In genomic region chr3:141302364-141303141, GRCh38 we compare ENCODE assay signal across 9 cellular contexts.
DNase-seq lines count a peak whose midpoint lies in the region; ATAC-seq and TF ChIP-seq lines count a peak whose summit lies in the region.
"Had no signal": no experiment of that assay in that cellular context is flagged by ENCODE, and none has a peak within 500 bp of the region (broad histone marks: within the 10 kb centered on the region; RNA-seq: fewer than 3 reads in every experiment).

No MANE protein-coding gene starts in this region.

- H3K9me2 ChIP-seq in PC-3 (replicated peaks; ENCODE audit: low read length), result no peaks in the 10 kb centered on the region

- peak; percentile 77 for ATAC-seq in PC-3
- ATAC-seq in HG03439 (IDR thresholded peaks at IDR 0.05; ENCODE audit: unreplicated experiment), result no peak

- no peaks in the 10 kb centered on the region for H3F3A ChIP-seq in PC-3 (ENCODE audit: low read length, unreplicated experiment)

- no peaks in the 10 kb centered on the region for H3K9me3 ChIP-seq in PC-3 (ENCODE audit: low read length)

- peaks cover 23% of the 10 kb centered on the region for H3K36me3 Mint-ChIP-seq in neural crest cell (ENCODE audit: low read depth)
- H3K36me3 Mint-ChIP-seq: natural killer cell treated with Interleukin-12 subunit alpha and Interleukin-12 subunit beta and Interleukin-15 and Interleukin-18, amount 100 ng/mL, for 72 hours had no signal

- H3K4me3 ChIP-seq in PC-3 (ENCODE audit: low read length), result no peak overlapping the region
- no peak overlapping the region for H3K4me3 ChIP-seq in epithelial cell of proximal tubule (ENCODE audit: low read depth, low read length)

- H4K20me1 ChIP-seq in PC-3 (ENCODE audit: low read length), result no peaks in the 10 kb centered on the region

- H2AFZ ChIP-seq in PC-3 (ENCODE audit: low read length), result no peak overlapping the region

- peak overlapping the region; percentile 62 for H3K27ac Mint-ChIP-seq in neural crest cell (ENCODE audit: unreplicated experiment)
- H3K27ac Mint-ChIP-seq: natural killer cell treated with Interleukin-12 subunit alpha and Interleukin-12 subunit beta and Interleukin-15 and Interleukin-18, amount 100 ng/mL, for 72 hours had no signal

- no peak overlapping the region for H3K27ac ChIP-seq in PC-3 (ENCODE audit: low read length)

- POLR2A ChIA-PET in PC-3 (lab: Charles Lee; ENCODE audit: unreplicated experiment), result interaction anchor here (0.6 kb wide), 1 partner anchor 71 kb away, joined by 4 read pairs; the partner anchor contains the start of gene PXYLP1

- no peaks in the 10 kb centered on the region for H3K27me3 ChIP-seq in PC-3 (ENCODE audit: low read length)

- no peak for TF ChIP-seq POLR2A in erythroblast (IDR thresholded peaks at IDR 0.05; ENCODE audit: low read length)

- DNase-seq in Daoy (ENCODE audit: low read depth), result peak; percentile 71
- peak; percentile 48 for DNase-seq in PC-3
- DNase-seq in epithelial cell of proximal tubule (ENCODE audit: low read depth), result no peak
- no peak for DNase-seq in neural crest cell (ENCODE audit: low read depth, low spot score)
- DNase-seq in stimulated activated CD8-positive, alpha-beta memory T cell treated with anti-CD3 and anti-CD28 coated beads, Interleukin-4, amount 100 ng/mL, for 48 hours, result no peak
- DNase-seq in NCI-H2227 (lab: John Stamatoyannopoulos, UW; ENCODE audit: unreplicated experiment), result no peak
- no peak for DNase-seq in erythroblast (lab: John Stamatoyannopoulos, UW)

- CTCF ChIA-PET in PC-3 (lab: Charles Lee), result interaction anchor here (0.6 to 1.7 kb wide), 4 partner anchors 65 to 1170 kb away, joined by 4 to 17 read pairs (median 4); partner anchors contain the start of gene PXYLP1

- H3K4me3 Mint-ChIP-seq in neural crest cell, result no peak overlapping the region
- H3K4me3 Mint-ChIP-seq: natural killer cell treated with Interleukin-12 subunit alpha and Interleukin-12 subunit beta and Interleukin-15 and Interleukin-18, amount 100 ng/mL, for 72 hours had no signal

- no peak overlapping the region for H3K4me2 ChIP-seq in PC-3 (ENCODE audit: low read length)

- peaks cover 4% of the 10 kb centered on the region for H3K9me3 Mint-ChIP-seq in neural crest cell
- H3K9me3 Mint-ChIP-seq: natural killer cell treated with Interleukin-12 subunit alpha and Interleukin-12 subunit beta and Interleukin-15 and Interleukin-18, amount 100 ng/mL, for 72 hours had no signal

- H3K4me1 Mint-ChIP-seq in neural crest cell, result peaks cover 4% of the 10 kb centered on the region

- intact Hi-C loops in PC-3 (cut with micrococcal nuclease), result loop anchor here (2.0 kb wide), 2 partner anchors 72 to 152 kb away; partner anchors contain the start of gene PXYLP1

- no peaks in the 10 kb centered on the region for H3K36me3 ChIP-seq in PC-3 (ENCODE audit: low read depth, low read length)

- no peaks in the 10 kb centered on the region for H3K79me2 ChIP-seq in PC-3 (ENCODE audit: low read length)

- TF ChIP-seq CTCF in PC-3 (conservative IDR thresholded peaks at IDR 0.05; ENCODE audit: low read depth, low read length) (no peak; the same call in 1 of the 2 replicates), epithelial cell of proximal tubule (conservative IDR thresholded peaks at IDR 0.05; ENCODE audit: low read depth, low read length) (peak; percentile 19), neural crest cell (conservative IDR thresholded peaks at IDR 0.05) (no peak)

- BruUV-seq in PC-3 (replicated peaks; lab: Mats Ljungman, UMichigan), result no TSS peak

- H3K27me3 Mint-ChIP-seq in neural crest cell (ENCODE audit: low read depth), result no peaks in the 10 kb centered on the region
- H3K27me3 Mint-ChIP-seq: natural killer cell treated with Interleukin-12 subunit alpha and Interleukin-12 subunit beta and Interleukin-15 and Interleukin-18, amount 100 ng/mL, for 72 hours had no signal

- H3K9ac ChIP-seq in PC-3 (ENCODE audit: low read length), result no peak overlapping the region

- peaks cover 4% of the 10 kb centered on the region; the same call in 1 of the 2 replicates for H3K4me1 ChIP-seq in PC-3 (ENCODE audit: insufficient read depth, low read length)

Comparison
In these comparisons a context has a peak if more than half of its experiments do, and no peak if none do; other contexts are left out.
1. DNase-seq: peak in Daoy (single experiment) and PC-3 (single experiment); none in epithelial cell of proximal tubule (single experiment), neural crest cell (single experiment), stimulated activated CD8-positive, alpha-beta memory T cell treated with anti-CD3 and anti-CD28 coated beads, Interleukin-4, amount 100 ng/mL, for 48 hours (single experiment), NCI-H2227 (single experiment) and erythroblast (0 of 2).